In the genomic region with DNA sequence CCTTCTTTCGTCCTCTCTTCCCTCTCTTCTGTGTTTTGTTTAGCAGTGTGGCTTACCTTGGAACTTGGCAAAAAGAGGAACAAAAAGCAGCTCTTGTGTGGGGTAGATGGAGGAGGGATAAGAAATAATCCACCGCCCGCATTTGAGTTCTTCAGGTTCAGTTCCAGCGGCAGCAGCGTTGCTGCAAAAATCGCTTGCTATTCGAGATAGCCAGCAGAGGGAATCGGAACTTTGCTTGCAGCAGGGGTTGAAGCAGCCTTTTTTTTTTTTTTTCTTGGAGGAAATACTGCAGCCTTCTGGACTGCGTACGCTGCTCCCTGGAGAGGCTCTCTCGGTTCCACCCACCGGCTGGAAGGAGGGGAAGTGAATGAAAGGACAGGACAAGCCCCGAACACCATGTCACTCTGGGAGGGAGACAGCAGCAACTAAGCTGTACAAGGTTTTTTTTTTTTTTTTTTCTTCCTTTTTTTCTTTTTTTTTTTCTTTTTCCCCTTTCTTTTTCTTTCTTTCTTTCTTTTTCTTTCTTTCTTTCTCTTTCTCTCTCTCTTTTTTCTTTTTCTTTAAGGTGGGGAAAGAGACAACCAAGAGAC, we compare ENCODE assay signal across 8 cellular contexts. TPM values are rescaled to one million over a fixed set of nuclear protein-coding genes. Genes with fewer than 3 reads are reported as not detected.
DNase-seq lines count a peak whose midpoint lies in the region; ATAC-seq, FAIRE-seq and TF ChIP-seq lines count a peak whose summit lies in the region.

Gene RBMS3, plus strand, starts transcription at position 397 of the 590 bp plus-strand sequence.

- H3K4me3 ChIP-seq in A549 (peak within 1 kb of the TSS; percentile 49), OCI-LY3 (ENCODE audit: low read length) (peak within 1 kb of the TSS; percentile 75), breast epithelium (peak within 1 kb of the TSS; percentile 61 to 81 (median 65)), iPS DF 6.9 (ENCODE audit: low read length) (peak within 1 kb of the TSS; percentile 3; the same call in 1 of the 2 replicates)

- TF ChIP-seq EP300 in A549 (IDR thresholded peaks at IDR 0.05) = no peak

- POLR2A ChIA-PET in A549 (lab: Yijun Ruan, JAX) = interaction anchor here (0.6 to 1.3 kb wide), 4 partner anchors 44 to 402 kb away, joined by 3 to 5 read pairs (median 4); no protein-coding TSS in a partner anchor

- H3K79me2 ChIP-seq in OCI-LY3 (ENCODE audit: low read length) = no peaks in the 10 kb centered on the region

- no peak within 1 kb of the TSS for H2AFZ ChIP-seq in OCI-LY3 (ENCODE audit: low read depth, low read length)

- no peaks in the 10 kb centered on the region for H4K20me1 ChIP-seq in OCI-LY3 (ENCODE audit: insufficient read depth, low read length)

- no peak for FAIRE-seq in A549 (lab: Jason Lieb, UNC)
- FAIRE-seq in G401.6 (lab: Jason Lieb, UNC) = peak; percentile 98

- CTCF ChIA-PET in A549 (lab: Yijun Ruan, JAX) = interaction anchor here (0.6 to 1.7 kb wide), 18 partner anchors 9 to 557 kb away, joined by 3 to 5 read pairs (median 3); no protein-coding TSS in a partner anchor

- peak within 1 kb of the TSS; percentile 43 for H3K9ac ChIP-seq in OCI-LY3 (ENCODE audit: low read length)

- TF ChIP-seq RAD21 in A549 (conservative IDR thresholded peaks at IDR 0.05 in 1 of 2, IDR thresholded peaks at IDR 0.05 in 1 of 2) = peak; percentile 82 to 84

- no peaks in the 10 kb centered on the region for H3K9me3 ChIP-seq in A549
- H3K9me3 ChIP-seq in OCI-LY3 (ENCODE audit: insufficient read depth, low read length) = no peaks in the 10 kb centered on the region
- no peaks in the 10 kb centered on the region for H3K9me3 ChIP-seq in breast epithelium
- H3K9me3 ChIP-seq in iPS DF 6.9 (ENCODE audit: control insufficient read depth, insufficient read depth, low read length) = no peaks in the 10 kb centered on the region

- WGBS in A549 (ENCODE audit: missing lambda C conversion rate) = under 1% methylated on average over 13 of the region's 13 CpGs
- no CpG with 5 or more reads among the region's 13 CpGs for WGBS in iPS DF 6.9 (ENCODE audit: insufficient coverage, insufficient read length)

- intact Hi-C loops in breast epithelium (cut with DNase I; ENCODE audit: low total_unique reads) = loop anchor here (5.0 kb wide), 1 partner anchor 477 kb away; no protein-coding TSS in a partner anchor

- TF ChIP-seq POLR2A in A549 (IDR thresholded peaks at IDR 0.05; ENCODE audit: low read length) (no peak), breast epithelium (IDR thresholded peaks at IDR 0.05) (no peak)

- H3K4me1 ChIP-seq in A549 = peaks cover 28% of the 10 kb centered on the region
- peaks cover 44% of the 10 kb centered on the region for H3K4me1 ChIP-seq in OCI-LY3 (ENCODE audit: low read length)
- H3K4me1 ChIP-seq in breast epithelium = no peaks in the 10 kb centered on the region
- H3K4me1 ChIP-seq in iPS DF 6.9 (ENCODE audit: control insufficient read depth, insufficient read depth, low read length) = peaks cover 2% of the 10 kb centered on the region; the same call in 1 of the 2 replicates

- peak; percentile 70 to 94 for DNase-seq in A549 (ENCODE audit: low read depth in 1 of 2, low spot score in 1 of 2)
- peak; percentile 60 to 86 for DNase-seq in breast epithelium (ENCODE audit: low spot score in 2 of 2)
- peak; percentile 33 for DNase-seq in iPS DF 6.9 (ENCODE audit: low read depth, low spot score)
- peak; percentile 70 for DNase-seq in putamen (ENCODE audit: low spot score)
- DNase-seq in cortex of kidney (lab: John Stamatoyannopoulos, UW) = no peak

- ATAC-seq in A549 (peak; percentile 94 to 96), HG02763 (IDR thresholded peaks at IDR 0.05; ENCODE audit: unreplicated experiment) (peak; percentile 41)

- H3K27ac ChIP-seq in A549 (peak within 1 kb of the TSS; percentile 78 to 80), OCI-LY3 (ENCODE audit: low read length) (no peak within 1 kb of the TSS), breast epithelium (peak within 1 kb of the TSS; percentile 88 to 94), iPS DF 6.9 (ENCODE audit: low read length) (no peak within 1 kb of the TSS)

- H3K36me3 ChIP-seq in OCI-LY3 (replicated peaks; ENCODE audit: low read depth, low read length) (no peaks in the 10 kb centered on the region), breast epithelium (no peaks in the 10 kb centered on the region), iPS DF 6.9 (ENCODE audit: control insufficient read depth, insufficient read depth, low read length) (no peaks in the 10 kb centered on the region)

- peak; percentile 51 for TF ChIP-seq CTCF in A549 (IDR thresholded peaks at IDR 0.05)
- TF ChIP-seq CTCF in OCI-LY3 (IDR thresholded peaks at IDR 0.05; ENCODE audit: low read depth, low read length) = peak; percentile 59
- peak in 2 of 3 donors; percentile 40 to 43 for TF ChIP-seq CTCF in breast epithelium (IDR thresholded peaks at IDR 0.05)

- peaks cover 40% of the 10 kb centered on the region for H3K27me3 ChIP-seq in OCI-LY3 (ENCODE audit: low read depth, low read length)
- no peaks in the 10 kb centered on the region for H3K27me3 ChIP-seq in breast epithelium
- H3K27me3 ChIP-seq in iPS DF 6.9 (ENCODE audit: control insufficient read depth, insufficient read depth, low read length) = no peaks in the 10 kb centered on the region

- H3K4me2 ChIP-seq in A549 = peak within 1 kb of the TSS; percentile 84
- peak within 1 kb of the TSS; percentile 90 for H3K4me2 ChIP-seq in OCI-LY3 (ENCODE audit: low read length)

TF ChIP-seq in A549, 52 proteins besides CTCF, POLR2A, EP300 and RAD21:
- TF ChIP-seq, protein P1, sequence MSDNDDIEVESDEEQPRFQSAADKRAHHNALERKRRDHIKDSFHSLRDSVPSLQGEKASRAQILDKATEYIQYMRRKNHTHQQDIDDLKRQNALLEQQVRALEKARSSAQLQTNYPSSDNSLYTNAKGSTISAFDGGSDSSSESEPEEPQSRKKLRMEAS (IDR thresholded peaks at IDR 0.05) = peak; percentile 24; the same call in 1 of the 2 replicates
- peak; percentile 80 for TF ChIP-seq SMC3 (IDR thresholded peaks at IDR 0.05)
- peak in 1 of 2 experiments; percentile 34; a peak in 2 of 4 replicates for TF ChIP-seq CEBPB (IDR thresholded peaks at IDR 0.05)
- TF ChIP-seq, protein P2, sequence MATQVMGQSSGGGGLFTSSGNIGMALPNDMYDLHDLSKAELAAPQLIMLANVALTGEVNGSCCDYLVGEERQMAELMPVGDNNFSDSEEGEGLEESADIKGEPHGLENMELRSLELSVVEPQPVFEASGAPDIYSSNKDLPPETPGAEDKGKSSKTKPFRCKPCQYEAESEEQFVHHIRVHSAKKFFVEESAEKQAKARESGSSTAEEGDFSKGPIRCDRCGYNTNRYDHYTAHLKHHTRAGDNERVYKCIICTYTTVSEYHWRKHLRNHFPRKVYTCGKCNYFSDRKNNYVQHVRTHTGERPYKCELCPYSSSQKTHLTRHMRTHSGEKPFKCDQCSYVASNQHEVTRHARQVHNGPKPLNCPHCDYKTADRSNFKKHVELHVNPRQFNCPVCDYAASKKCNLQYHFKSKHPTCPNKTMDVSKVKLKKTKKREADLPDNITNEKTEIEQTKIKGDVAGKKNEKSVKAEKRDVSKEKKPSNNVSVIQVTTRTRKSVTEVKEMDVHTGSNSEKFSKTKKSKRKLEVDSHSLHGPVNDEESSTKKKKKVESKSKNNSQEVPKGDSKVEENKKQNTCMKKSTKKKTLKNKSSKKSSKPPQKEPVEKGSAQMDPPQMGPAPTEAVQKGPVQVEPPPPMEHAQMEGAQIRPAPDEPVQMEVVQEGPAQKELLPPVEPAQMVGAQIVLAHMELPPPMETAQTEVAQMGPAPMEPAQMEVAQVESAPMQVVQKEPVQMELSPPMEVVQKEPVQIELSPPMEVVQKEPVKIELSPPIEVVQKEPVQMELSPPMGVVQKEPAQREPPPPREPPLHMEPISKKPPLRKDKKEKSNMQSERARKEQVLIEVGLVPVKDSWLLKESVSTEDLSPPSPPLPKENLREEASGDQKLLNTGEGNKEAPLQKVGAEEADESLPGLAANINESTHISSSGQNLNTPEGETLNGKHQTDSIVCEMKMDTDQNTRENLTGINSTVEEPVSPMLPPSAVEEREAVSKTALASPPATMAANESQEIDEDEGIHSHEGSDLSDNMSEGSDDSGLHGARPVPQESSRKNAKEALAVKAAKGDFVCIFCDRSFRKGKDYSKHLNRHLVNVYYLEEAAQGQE (IDR thresholded peaks at IDR 0.05) = no peak

RNA-seq across cellular contexts. Expression of gene RBMS3, which starts in this region (rescaled TPM):
- polyA plus RNA-seq in A549 (2011; rRNA removed) (4.1 TPM in 2 replicates), A549 (2017; fragmentation: RNase III; extraction: RNeasy Plus Mini Kit Qiagen cat#74134 plus additional on column Dnase treatment) (0.66 to 1.4 TPM (median 0.92 TPM) in 3 replicates)
- polyA plus RNA-seq in A549 (2012; cell fraction: cytosol; rRNA removed) = 0.87 and 1.1 TPM in 2 replicates
- polyA plus RNA-seq in A549 (2012; cell fraction: nucleus; rRNA removed) = 1.2 and 2.1 TPM in 2 replicates
- 27.5 and 32.3 TPM in 2 replicates for polyA minus RNA-seq in A549 (2011; rRNA and poly(A)+ RNA removed)
- total RNA-seq in breast epithelium = 100 to 1,000 TPM in 2 of 3 donors, 10 to 100 TPM in 1; 48.4 to 117 (median 103) TPM

Comparison
In these comparisons a context has a peak if more than half of its experiments do, and no peak if none do; other contexts are left out.
1. H3K27ac ChIP-seq: peak in A549 (2 of 2) and breast epithelium (2 of 2); none in OCI-LY3 (single experiment) and iPS DF 6.9 (single experiment).
2. H3K4me3 ChIP-seq: peak in every context shown above with its lines; median percentile 75 in OCI-LY3; 65 in breast epithelium; 49 in A549; 3 in iPS DF 6.9.
3. Peak in every context shown above with its lines, with median percentiles within 50 percentile points of each other: CTCF ChIP-seq.